ENCODE assay signal across 19 cellular contexts in the genomic region with DNA sequence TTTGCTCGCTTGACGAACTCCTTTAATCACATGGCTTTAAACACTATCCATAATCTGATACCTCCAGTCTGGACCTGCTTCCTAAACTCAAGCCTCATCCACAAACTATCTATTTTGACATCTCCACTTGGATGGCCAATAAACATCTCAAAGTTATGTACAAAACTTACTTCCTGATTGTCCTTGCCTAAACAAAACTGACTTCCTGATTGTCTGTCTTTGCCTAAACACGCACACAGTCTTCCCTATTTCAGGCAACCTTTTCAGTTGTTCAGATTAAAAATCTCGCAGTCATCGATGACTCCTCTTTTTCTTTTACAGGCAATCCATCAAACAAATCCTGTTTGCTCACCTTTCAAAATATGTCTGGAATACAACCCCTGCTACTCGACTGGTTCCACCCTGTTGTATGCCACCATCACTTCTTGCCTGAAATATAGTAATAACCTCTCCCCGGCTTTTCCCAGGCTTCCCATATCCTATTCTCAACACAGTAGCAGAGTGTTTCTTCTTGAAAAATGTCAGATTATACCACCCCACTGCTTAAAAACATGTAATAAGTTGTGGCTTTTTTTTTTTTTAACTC. TPM values are rescaled to one million over a fixed set of nuclear protein-coding genes. Genes with fewer than 3 reads are reported as not detected.
DNase-seq lines count a peak whose midpoint lies in the region; ATAC-seq and TF ChIP-seq lines count a peak whose summit lies in the region.
"Had no signal": no experiment of that assay in that cellular context is flagged by ENCODE, and none has a peak within 500 bp of the region (broad histone marks: within the 10 kb centered on the region; RNA-seq: fewer than 3 reads in every experiment).

No MANE protein-coding gene starts in this region.

- H3F3A ChIP-seq in Loucy (ENCODE audit: low read depth) (no peaks in the 10 kb centered on the region), neural progenitor cell (ENCODE audit: low read depth) (no peaks in the 10 kb centered on the region)

- no peak for TF ChIP-seq CTCF in DND-41 (IDR thresholded peaks at IDR 0.05; ENCODE audit: borderline replicate concordance, extremely low read depth, low read length, poor library complexity, severe bottlenecking)
- no peak for TF ChIP-seq CTCF in Loucy (conservative IDR thresholded peaks at IDR 0.05; ENCODE audit: low read length)
- TF ChIP-seq CTCF in colonic mucosa (IDR thresholded peaks at IDR 0.05): no peak
- no peak for TF ChIP-seq CTCF in neural progenitor cell (IDR thresholded peaks at IDR 0.05)
- TF ChIP-seq CTCF in prostate gland (IDR thresholded peaks at IDR 0.05): no peak

- intact Hi-C loops in colonic mucosa (cut with DNase I) (no loop called here), left colon (cut with DNase I, micrococcal nuclease) (no loop called here), prostate gland (cut with DNase I) (no loop called here)

- H3K79me2 ChIP-seq in DND-41 (ENCODE audit: insufficient read depth, low read length) (no peaks in the 10 kb centered on the region), Loucy (ENCODE audit: insufficient read depth, low read length) (no peaks in the 10 kb centered on the region), neural progenitor cell (ENCODE audit: low read depth) (no peaks in the 10 kb centered on the region)

- H3K4me2 ChIP-seq in DND-41 (ENCODE audit: insufficient read depth, low read length) (no peak overlapping the region), Loucy (ENCODE audit: low read depth, low read length, poor library complexity, severe bottlenecking) (no peak overlapping the region), neural progenitor cell (no peak overlapping the region)
- H3K4me2 ChIP-seq: BLaER1 treated with 17β-estradiol and CSF1 and Interleukin-3, amounts not matched to agents 10 nM and 100 nM; GM23338 had no signal

- DNase-seq in DND-41 (no peak), colonic mucosa (no peak), left colon (no peak), pons (ENCODE audit: low spot score) (no peak), NCI-H774 (lab: John Stamatoyannopoulos, UW) (no peak), neural progenitor cell (ENCODE audit: low spot score) (no peak), prostate gland (ENCODE audit: low spot score) (no peak)
- DNase-seq: Calu3; CD8-positive, alpha-beta T cell; DMS79 treated with DMSO at 0.1 percent for 48 hours; EL; HCEC 1CT had no signal

- H3K9ac ChIP-seq in DND-41 (ENCODE audit: low read depth, low read length) (no peak overlapping the region), Loucy (ENCODE audit: low read depth, low read length, poor library complexity, severe bottlenecking) (no peak overlapping the region), colonic mucosa (ENCODE audit: low read depth in 2 of 2, low read length in 2 of 2) (no peak overlapping the region), neural progenitor cell (no peak overlapping the region)
- H3K9ac ChIP-seq: BLaER1 treated with 17β-estradiol and CSF1 and Interleukin-3, amounts not matched to agents 10 nM and 100 nM had no signal

- H3K27me3 ChIP-seq in DND-41 (ENCODE audit: insufficient read depth, low read length, poor library complexity) (no peaks in the 10 kb centered on the region), Loucy (ENCODE audit: insufficient read depth, low read length, poor library complexity, severe bottlenecking) (no peaks in the 10 kb centered on the region), colonic mucosa (no peaks in the 10 kb centered on the region), neural progenitor cell (no peaks in the 10 kb centered on the region), prostate gland (replicated peaks; ENCODE audit: insufficient read depth) (no peaks in the 10 kb centered on the region)
- H3K27me3 ChIP-seq: BLaER1 treated with 17β-estradiol and CSF1 and Interleukin-3, amounts not matched to agents 10 nM and 100 nM had no signal

- no peaks in the 10 kb centered on the region for H3K4me1 ChIP-seq in DND-41 (ENCODE audit: insufficient read depth, low read length)
- no peaks in the 10 kb centered on the region for H3K4me1 ChIP-seq in Loucy (ENCODE audit: insufficient read depth, low read length, poor library complexity, severe bottlenecking)
- H3K4me1 ChIP-seq in colonic mucosa: no peaks in the 10 kb centered on the region
- H3K4me1 ChIP-seq in neural progenitor cell: no peaks in the 10 kb centered on the region
- no peaks in the 10 kb centered on the region for H3K4me1 ChIP-seq in prostate gland (replicated peaks)
- H3K4me1 ChIP-seq: BLaER1 treated with 17β-estradiol and CSF1 and Interleukin-3, amounts not matched to agents 10 nM and 100 nM had no signal

- no peak overlapping the region for H3K4me3 Mint-ChIP-seq in neural progenitor cell
- H3K4me3 Mint-ChIP-seq: B cell; CD8-positive, alpha-beta T cell; GM23338 had no signal

- no peak overlapping the region for H3K27ac Mint-ChIP-seq in neural progenitor cell
- H3K27ac Mint-ChIP-seq: B cell; CD8-positive, alpha-beta T cell; GM23338 had no signal

- H4K20me1 ChIP-seq in DND-41 (ENCODE audit: insufficient read depth, low read length) (no peaks in the 10 kb centered on the region), Loucy (ENCODE audit: insufficient read depth, low read length, poor library complexity, severe bottlenecking) (no peaks in the 10 kb centered on the region), neural progenitor cell (ENCODE audit: low read depth) (no peaks in the 10 kb centered on the region)
- H4K20me1 ChIP-seq: BLaER1 treated with 17β-estradiol and CSF1 and Interleukin-3, amounts not matched to agents 10 nM and 100 nM had no signal

- H3K9me2 ChIP-seq in Loucy (replicated peaks; ENCODE audit: low read depth, low read length): no peaks in the 10 kb centered on the region

- peaks cover 7% of the 10 kb centered on the region for H3K9me3 Mint-ChIP-seq in neural progenitor cell
- H3K9me3 Mint-ChIP-seq: CD8-positive, alpha-beta T cell; GM23338 had no signal

- H3K9me3 ChIP-seq in DND-41 (ENCODE audit: insufficient read depth, low read length, severe bottlenecking) (no peaks in the 10 kb centered on the region), Loucy (ENCODE audit: insufficient read depth, low read depth, low read length) (no peaks in the 10 kb centered on the region), colonic mucosa (no peaks in the 10 kb centered on the region), neural progenitor cell (ENCODE audit: low read depth) (no peaks in the 10 kb centered on the region), prostate gland (no peaks in the 10 kb centered on the region)
- H3K9me3 ChIP-seq: BLaER1 treated with 17β-estradiol and CSF1 and Interleukin-3, amounts not matched to agents 10 nM and 100 nM had no signal

- 50% methylated on average over 7 of the region's 7 CpGs for WGBS in prostate gland

- H3K4me3 ChIP-seq in DND-41 (ENCODE audit: low read depth in 1 of 2, low read length in 2 of 2): no peak overlapping the region
- no peak overlapping the region for H3K4me3 ChIP-seq in Loucy (ENCODE audit: low read length, poor library complexity, severe bottlenecking)
- H3K4me3 ChIP-seq in colonic mucosa: no peak overlapping the region
- no peak overlapping the region for H3K4me3 ChIP-seq in neural progenitor cell
- H3K4me3 ChIP-seq in prostate gland: no peak overlapping the region
- H3K4me3 ChIP-seq: BLaER1 treated with 17β-estradiol and CSF1 and Interleukin-3, amounts not matched to agents 10 nM and 100 nM; GM12878; GM23338 had no signal

- H3K27ac ChIP-seq in DND-41 (ENCODE audit: low read length) (no peak overlapping the region), colonic mucosa (peak overlapping the region; percentile 20), neural progenitor cell (no peak overlapping the region), prostate gland (no peak overlapping the region)
- H3K27ac ChIP-seq: BLaER1 treated with 17β-estradiol and CSF1 and Interleukin-3, amounts not matched to agents 10 nM and 100 nM had no signal

- H2AFZ ChIP-seq in DND-41 (ENCODE audit: low read depth, low read length): 0 out of 2 replicates have a peak overlapping the region, but pooled peaks have one; percentile 39
- 0 out of 2 replicates have a peak overlapping the region, but pooled peaks have one; percentile 21 for H2AFZ ChIP-seq in Loucy (ENCODE audit: low read length)
- H2AFZ ChIP-seq in neural progenitor cell (replicated peaks): no peak overlapping the region
- H2AFZ ChIP-seq: GM23338 had no signal

- no peaks in the 10 kb centered on the region for H3K27me3 Mint-ChIP-seq in neural progenitor cell (ENCODE audit: insufficient read depth, low read depth)
- H3K27me3 Mint-ChIP-seq: B cell had no signal

- no peak for ATAC-seq in DND-41 (ENCODE audit: insufficient read depth, low read depth)
- ATAC-seq in left colon: peak; percentile 66
- ATAC-seq: CD8-positive, alpha-beta T cell; GM12878; GM23338 had no signal

- H3K4me1 Mint-ChIP-seq in neural progenitor cell: no peaks in the 10 kb centered on the region
- H3K4me1 Mint-ChIP-seq: B cell had no signal

- no peak for TF ChIP-seq POLR2A in prostate gland (IDR thresholded peaks at IDR 0.05)

- H3K36me3 Mint-ChIP-seq in neural progenitor cell: no peaks in the 10 kb centered on the region
- H3K36me3 Mint-ChIP-seq: CD8-positive, alpha-beta T cell had no signal

- H3K36me3 ChIP-seq in DND-41 (ENCODE audit: insufficient read depth, low read length): no peaks in the 10 kb centered on the region
- H3K36me3 ChIP-seq in Loucy (ENCODE audit: insufficient read depth, low read length): no peaks in the 10 kb centered on the region
- no peaks in the 10 kb centered on the region for H3K36me3 ChIP-seq in colonic mucosa
- H3K36me3 ChIP-seq in neural progenitor cell: no peaks in the 10 kb centered on the region
- no peaks in the 10 kb centered on the region for H3K36me3 ChIP-seq in prostate gland
- H3K36me3 ChIP-seq: BLaER1 treated with 17β-estradiol and CSF1 and Interleukin-3, amounts not matched to agents 10 nM and 100 nM had no signal

RNA-seq across cellular contexts. Expression of a gene that starts 39.0 kb away (rescaled TPM):
- total RNA-seq in colonic mucosa (10 to 100 TPM; 34.4 to 73.7 TPM), left colon (10 to 100 TPM; 73.2 to 87.8 TPM), neural progenitor cell (ENCODE audit: low replicate concordance) (0.06 TPM in 1 of 2 replicates, not detected in the other), prostate gland (not detected)
- total RNA-seq: A172; B cell; Calu3; CD8-positive, alpha-beta T cell; G401; GM12878 had no signal

Comparison
In these comparisons a context has a peak if more than half of its experiments do, and no peak if none do; other contexts are left out.
1. RNA of a gene that starts 39.0 kb away (total RNA-seq): 73.2 to 87.8 TPM in left colon and 34.4 to 73.7 TPM in colonic mucosa; 0.06 TPM in neural progenitor cell and not detected in prostate gland; every median in the first group is over 10 times any median in the second.